In genomic region chr11:57597971-57598830, GRCh38 we compare ENCODE assay signal across 8 cellular contexts. TPM values are rescaled to one million over a fixed set of nuclear protein-coding genes. Genes with fewer than 3 reads are reported as not detected.
DNase-seq lines count a peak whose midpoint lies in the region; ATAC-seq and TF ChIP-seq lines count a peak whose summit lies in the region.

No MANE protein-coding gene starts in this region.

- H3K9me3 ChIP-seq in neutrophil = no peaks in the 10 kb centered on the region

- H3K4me3 ChIP-seq in neutrophil (ENCODE audit: low read depth in 1 of 2, low read length in 1 of 2) = peak overlapping the region; percentile 55 to 62

- peak overlapping the region; percentile 99 for H3K27ac Mint-ChIP-seq in glutamatergic neuron (ENCODE audit: unreplicated experiment)
- H3K27ac Mint-ChIP-seq in activated T-cell treated with anti-CD3 and anti-CD28 coated beads, Interleukin-2, amount 50 U/mL, for 24 hours = no peak overlapping the region
- no peak overlapping the region for H3K27ac Mint-ChIP-seq in activated T-helper 2 cell treated with anti-CD3 and anti-CD28 coated beads, Interferon-gamma antibody, Interleukin-2, Interleukin-4, amounts not matched to agents 10 μg/mL and 5 μg/mL and 100 μg/mL, durations not matched to agents 14 hours and 24 hours and 36 hours

- intact Hi-C loops in activated T-helper 2 cell treated with anti-CD3 and anti-CD28 coated beads, Interferon-gamma antibody, Interleukin-2, Interleukin-4, amounts not matched to agents 10 μg/mL and 5 μg/mL and 100 μg/mL, durations not matched to agents 14 hours and 24 hours and 36 hours (cut with micrococcal nuclease) = no loop called here

- no peak overlapping the region for H3K27ac ChIP-seq in neutrophil

- peaks cover 17 to 21% of the 10 kb centered on the region in 2 experiments for H3K4me1 ChIP-seq in neutrophil (ENCODE audit: control insufficient read depth in 1 of 2, insufficient read depth in 1 of 2, low read depth in 1 of 2, low read length in 1 of 2)

- DNase-seq in AG20443 (ENCODE audit: low spot score) (peak; percentile 93), SK-N-DZ (ENCODE audit: low spot score) (peak; percentile 91), glutamatergic neuron (peak; percentile 97), NCI-H1436 (lab: John Stamatoyannopoulos, UW) (no peak)
- DNase-seq in activated T-cell treated with anti-CD3 and anti-CD28 coated beads, Interleukin-2, amount 50 U/mL, for 24 hours = no peak
- no peak for DNase-seq in activated T-helper 2 cell treated with anti-CD3 and anti-CD28 coated beads, Interferon-gamma antibody, Interleukin-2, Interleukin-4, amounts not matched to agents 10 μg/mL and 5 μg/mL and 100 μg/mL, durations not matched to agents 14 hours and 24 hours and 36 hours (ENCODE audit: low spot score)

- peaks cover 12% of the 10 kb centered on the region for H3K27me3 Mint-ChIP-seq in glutamatergic neuron (ENCODE audit: unreplicated experiment)
- peaks cover 33% of the 10 kb centered on the region for H3K27me3 Mint-ChIP-seq in activated T-cell treated with anti-CD3 and anti-CD28 coated beads, Interleukin-2, amount 50 U/mL, for 24 hours
- H3K27me3 Mint-ChIP-seq in activated T-helper 2 cell treated with anti-CD3 and anti-CD28 coated beads, Interferon-gamma antibody, Interleukin-2, Interleukin-4, amounts not matched to agents 10 μg/mL and 5 μg/mL and 100 μg/mL, durations not matched to agents 14 hours and 24 hours and 36 hours (ENCODE audit: low read depth) = peaks cover 40% of the 10 kb centered on the region

- TF ChIP-seq CTCF in glutamatergic neuron (IDR thresholded peaks at IDR 0.05; ENCODE audit: partially characterized antibody, unreplicated experiment) (no peak), neutrophil (IDR thresholded peaks at IDR 0.05) (no peak)

- H3K27me3 ChIP-seq in neutrophil = peaks cover 22% of the 10 kb centered on the region

- peaks cover 46% of the 10 kb centered on the region for H3K4me1 Mint-ChIP-seq in glutamatergic neuron (ENCODE audit: low read depth, unreplicated experiment)
- no peaks in the 10 kb centered on the region for H3K4me1 Mint-ChIP-seq in activated T-cell treated with anti-CD3 and anti-CD28 coated beads, Interleukin-2, amount 50 U/mL, for 24 hours (ENCODE audit: low read depth)
- H3K4me1 Mint-ChIP-seq in activated T-helper 2 cell treated with anti-CD3 and anti-CD28 coated beads, Interferon-gamma antibody, Interleukin-2, Interleukin-4, amounts not matched to agents 10 μg/mL and 5 μg/mL and 100 μg/mL, durations not matched to agents 14 hours and 24 hours and 36 hours (ENCODE audit: low read depth) = no peaks in the 10 kb centered on the region

- ATAC-seq in GM21447 (IDR thresholded peaks at IDR 0.05; ENCODE audit: unreplicated experiment) = no peak

- no peaks in the 10 kb centered on the region for H3K36me3 Mint-ChIP-seq in glutamatergic neuron (ENCODE audit: unreplicated experiment)
- H3K36me3 Mint-ChIP-seq in activated T-cell treated with anti-CD3 and anti-CD28 coated beads, Interleukin-2, amount 50 U/mL, for 24 hours (ENCODE audit: low read depth) = no peaks in the 10 kb centered on the region
- no peaks in the 10 kb centered on the region for H3K36me3 Mint-ChIP-seq in activated T-helper 2 cell treated with anti-CD3 and anti-CD28 coated beads, Interferon-gamma antibody, Interleukin-2, Interleukin-4, amounts not matched to agents 10 μg/mL and 5 μg/mL and 100 μg/mL, durations not matched to agents 14 hours and 24 hours and 36 hours (ENCODE audit: low read depth)

- H3K4me3 Mint-ChIP-seq in glutamatergic neuron (ENCODE audit: unreplicated experiment) = peak overlapping the region; percentile 94
- no peak overlapping the region for H3K4me3 Mint-ChIP-seq in activated T-cell treated with anti-CD3 and anti-CD28 coated beads, Interleukin-2, amount 50 U/mL, for 24 hours
- no peak overlapping the region for H3K4me3 Mint-ChIP-seq in activated T-helper 2 cell treated with anti-CD3 and anti-CD28 coated beads, Interferon-gamma antibody, Interleukin-2, Interleukin-4, amounts not matched to agents 10 μg/mL and 5 μg/mL and 100 μg/mL, durations not matched to agents 14 hours and 24 hours and 36 hours (ENCODE audit: low read depth)

- H3K9me3 Mint-ChIP-seq in glutamatergic neuron (ENCODE audit: unreplicated experiment) = peaks cover 17% of the 10 kb centered on the region
- no peaks in the 10 kb centered on the region for H3K9me3 Mint-ChIP-seq in activated T-cell treated with anti-CD3 and anti-CD28 coated beads, Interleukin-2, amount 50 U/mL, for 24 hours
- no peaks in the 10 kb centered on the region for H3K9me3 Mint-ChIP-seq in activated T-helper 2 cell treated with anti-CD3 and anti-CD28 coated beads, Interferon-gamma antibody, Interleukin-2, Interleukin-4, amounts not matched to agents 10 μg/mL and 5 μg/mL and 100 μg/mL, durations not matched to agents 14 hours and 24 hours and 36 hours

- no peaks in the 10 kb centered on the region for H3K36me3 ChIP-seq in neutrophil

RNA-seq across cellular contexts. Expression of gene SERPING1, which starts 0.7 kb away (rescaled TPM):
- 22.4 and 28.2 TPM in 2 replicates for polyA plus RNA-seq in SK-N-DZ (2014; cell fraction: cytosol; rRNA removed)
- 11.5 and 26.6 TPM in 2 replicates for polyA plus RNA-seq in SK-N-DZ (2014; cell fraction: nucleus; rRNA removed)
- total RNA-seq in glutamatergic neuron (ENCODE audit: unreplicated experiment) = 46.1 TPM
- not detected in 2 replicates for total RNA-seq in activated T-helper 2 cell treated with anti-CD3 and anti-CD28 coated beads, Interferon-gamma antibody, Interleukin-2, Interleukin-4, amounts not matched to agents 10 μg/mL and 5 μg/mL and 100 μg/mL, durations not matched to agents 14 hours and 24 hours and 36 hours

RNA-seq across cellular contexts. Expression of gene UBE2L6, which starts 30.7 kb away (rescaled TPM):
- polyA plus RNA-seq in SK-N-DZ (2014; cell fraction: cytosol; rRNA removed) = 47.7 and 47.8 TPM in 2 replicates
- polyA plus RNA-seq in SK-N-DZ (2014; cell fraction: nucleus; rRNA removed) = 17.3 and 21.4 TPM in 2 replicates
- 199 TPM for total RNA-seq in glutamatergic neuron (ENCODE audit: unreplicated experiment)
- 135 and 137 TPM in 2 replicates for total RNA-seq in activated T-helper 2 cell treated with anti-CD3 and anti-CD28 coated beads, Interferon-gamma antibody, Interleukin-2, Interleukin-4, amounts not matched to agents 10 μg/mL and 5 μg/mL and 100 μg/mL, durations not matched to agents 14 hours and 24 hours and 36 hours

RNA-seq across cellular contexts. Expression of gene YPEL4, which starts 51.5 kb away (rescaled TPM):
- 0.41 and 0.46 TPM in 2 replicates for polyA plus RNA-seq in SK-N-DZ (2014; cell fraction: cytosol; rRNA removed)
- 0.40 and 1.1 TPM in 2 replicates for polyA plus RNA-seq in SK-N-DZ (2014; cell fraction: nucleus; rRNA removed)
- total RNA-seq in glutamatergic neuron (ENCODE audit: unreplicated experiment) = 16.9 TPM
- 0.37 and 0.64 TPM in 2 replicates for total RNA-seq in activated T-helper 2 cell treated with anti-CD3 and anti-CD28 coated beads, Interferon-gamma antibody, Interleukin-2, Interleukin-4, amounts not matched to agents 10 μg/mL and 5 μg/mL and 100 μg/mL, durations not matched to agents 14 hours and 24 hours and 36 hours

RNA-seq across cellular contexts. Expression of gene CLP1, which starts 59.4 kb away (rescaled TPM):
- polyA plus RNA-seq in SK-N-DZ (2014; cell fraction: cytosol; rRNA removed) = 40.8 and 50.6 TPM in 2 replicates
- polyA plus RNA-seq in SK-N-DZ (2014; cell fraction: nucleus; rRNA removed) = 15.8 and 17.1 TPM in 2 replicates
- 17.1 TPM for total RNA-seq in glutamatergic neuron (ENCODE audit: unreplicated experiment)
- 17.7 and 19.9 TPM in 2 replicates for total RNA-seq in activated T-helper 2 cell treated with anti-CD3 and anti-CD28 coated beads, Interferon-gamma antibody, Interleukin-2, Interleukin-4, amounts not matched to agents 10 μg/mL and 5 μg/mL and 100 μg/mL, durations not matched to agents 14 hours and 24 hours and 36 hours

Comparison
In these comparisons a context has a peak if more than half of its experiments do, and no peak if none do; other contexts are left out.
1. DNase-seq: peak in AG20443 (single experiment), SK-N-DZ (single experiment) and glutamatergic neuron (single experiment); none in NCI-H1436 (single experiment), activated T-cell treated with anti-CD3 and anti-CD28 coated beads, Interleukin-2, amount 50 U/mL, for 24 hours (single experiment) and activated T-helper 2 cell treated with anti-CD3 and anti-CD28 coated beads, Interferon-gamma antibody, Interleukin-2, Interleukin-4, amounts not matched to agents 10 μg/mL and 5 μg/mL and 100 μg/mL, durations not matched to agents 14 hours and 24 hours and 36 hours (single experiment).
2. RNA of gene SERPING1, which starts 0.7 kb away (total RNA-seq): 46.1 TPM in glutamatergic neuron (single experiment); not detected in activated T-helper 2 cell treated with anti-CD3 and anti-CD28 coated beads, Interferon-gamma antibody, Interleukin-2, Interleukin-4, amounts not matched to agents 10 μg/mL and 5 μg/mL and 100 μg/mL, durations not matched to agents 14 hours and 24 hours and 36 hours; every median in the first group is over 10 times any median in the second.
3. RNA of gene YPEL4, which starts 51.5 kb away (total RNA-seq): 16.9 TPM in glutamatergic neuron (single experiment); 0.37 to 0.64 TPM in activated T-helper 2 cell treated with anti-CD3 and anti-CD28 coated beads, Interferon-gamma antibody, Interleukin-2, Interleukin-4, amounts not matched to agents 10 μg/mL and 5 μg/mL and 100 μg/mL, durations not matched to agents 14 hours and 24 hours and 36 hours; every median in the first group is over 10 times any median in the second.